23 cellular contexts compared by ENCODE assay signal in the genomic region with DNA sequence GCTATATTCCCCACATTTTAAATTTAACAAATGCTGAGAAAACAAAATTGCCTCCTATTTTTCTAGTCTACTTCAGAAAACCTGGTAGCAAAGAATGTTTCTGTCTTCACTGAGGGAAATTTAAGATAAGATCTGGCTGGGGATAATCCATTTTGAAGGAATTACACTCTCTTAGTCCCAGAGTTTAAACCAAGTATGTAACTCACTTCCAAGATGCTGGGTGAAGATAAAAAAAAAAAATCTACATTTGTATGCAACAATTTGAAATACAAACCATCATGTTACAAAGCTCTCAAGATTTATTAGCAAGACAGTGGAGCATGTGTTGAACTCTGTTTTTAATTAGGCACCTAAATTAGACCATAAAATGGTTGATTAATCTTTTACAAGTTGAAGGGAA. TPM values are rescaled to one million over a fixed set of nuclear protein-coding genes. Genes with fewer than 3 reads are reported as not detected.
A peak's percentile ranks its signal among the peaks of the same experiment; 100 is the strongest.
DNase-seq lines count a peak whose midpoint lies in the region; ATAC-seq and TF ChIP-seq lines count a peak whose summit lies in the region.
"Had no signal": no experiment of that assay in that cellular context is flagged by ENCODE, and none has a peak within 500 bp of the region (broad histone marks: within the 10 kb centered on the region; RNA-seq: fewer than 3 reads in every experiment).

No MANE protein-coding gene starts in this region.

- H3K4me1 ChIP-seq in liver (ENCODE audit: control insufficient read depth in 4 of 4, insufficient read depth in 4 of 4, low read length in 3 of 4), result peaks cover 4 to 56% (median 40%) of the 10 kb centered on the region in 4 donors
- H3K4me1 ChIP-seq in naive thymus-derived CD4-positive, alpha-beta T cell (ENCODE audit: control insufficient read depth in 2 of 2, insufficient read depth in 2 of 2, low read length in 2 of 2), result peaks cover 36 to 44% of the 10 kb centered on the region in 2 donors
- H3K4me1 ChIP-seq in thyroid gland, result peaks cover 28 to 36% of the 10 kb centered on the region in 2 donors

- H3K4me3 Mint-ChIP-seq in activated naive CD4-positive, alpha-beta T cell treated with anti-CD3 and anti-CD28 coated beads, Interleukin-2, amount 50 U/mL, for 24 hours, result peak overlapping the region; percentile 30
- peak overlapping the region; percentile 94 for H3K4me3 Mint-ChIP-seq in activated T-helper 17 cell treated with anti-CD3 and anti-CD28 coated beads, Interleukin-2, amount 50 U/mL, for 72 hours
- peak overlapping the region in 5 of 10 donors; percentile 37 to 85 (median 76) for H3K4me3 Mint-ChIP-seq in naive thymus-derived CD4-positive, alpha-beta T cell
- H3K4me3 Mint-ChIP-seq: CD8-positive, alpha-beta T cell; endodermal cell; memory B cell; stimulated activated memory B cell treated with anti-CD40 and anti-IgM and Interleukin-4, amounts not matched to agents 10 μg/mL and 1 μg/mL and 100 μg/mL, for 72 hours had no signal

- H3K27me3 ChIP-seq in liver (ENCODE audit: control insufficient read depth in 4 of 4, insufficient read depth in 4 of 4, low read length in 3 of 4), result no peaks in the 10 kb centered on the region
- no peaks in the 10 kb centered on the region for H3K27me3 ChIP-seq in naive thymus-derived CD4-positive, alpha-beta T cell (ENCODE audit: control insufficient read depth in 2 of 2, insufficient read depth in 2 of 2, low read length in 2 of 2)
- peaks cover 14% of the 10 kb centered on the region for H3K27me3 ChIP-seq in thyroid gland
- H3K27me3 ChIP-seq: adrenal gland had no signal

- intact Hi-C loops in naive thymus-derived CD4-positive, alpha-beta T cell (cut with micrococcal nuclease), result loop anchor here (10.0 kb wide), 3 partner anchors 972 to 1908 kb away; a partner anchor contains a TSS
- intact Hi-C loops in thyroid gland (cut with DNase I), result no loop called here

- peak overlapping the region in 1 of 2 donors; percentile 34 for H3K9ac ChIP-seq in liver (ENCODE audit: low read depth in 1 of 2, low read length in 2 of 2)

- no peaks in the 10 kb centered on the region for H3K9me3 Mint-ChIP-seq in activated naive CD4-positive, alpha-beta T cell treated with anti-CD3 and anti-CD28 coated beads, Interleukin-2, amount 50 U/mL, for 24 hours
- no peaks in the 10 kb centered on the region for H3K9me3 Mint-ChIP-seq in activated T-helper 17 cell treated with anti-CD3 and anti-CD28 coated beads, Interleukin-2, amount 50 U/mL, for 72 hours
- H3K9me3 Mint-ChIP-seq in naive thymus-derived CD4-positive, alpha-beta T cell, result no peaks in the 10 kb centered on the region
- H3K9me3 Mint-ChIP-seq: activated T-cell treated with anti-CD3 and anti-CD28 coated beads, Interleukin-2, amount 50 U/mL, for 72 hours; CD8-positive, alpha-beta T cell; endodermal cell; stimulated activated memory B cell treated with anti-CD40 and anti-IgM and Interleukin-4, amounts not matched to agents 10 μg/mL and 1 μg/mL and 100 μg/mL, for 72 hours had no signal

- peaks cover 2% of the 10 kb centered on the region for H3K36me3 Mint-ChIP-seq in activated naive CD4-positive, alpha-beta T cell treated with anti-CD3 and anti-CD28 coated beads, Interleukin-2, amount 50 U/mL, for 24 hours
- peaks cover 27% of the 10 kb centered on the region for H3K36me3 Mint-ChIP-seq in activated T-helper 17 cell treated with anti-CD3 and anti-CD28 coated beads, Interleukin-2, amount 50 U/mL, for 72 hours (ENCODE audit: low read depth)
- H3K36me3 Mint-ChIP-seq in naive thymus-derived CD4-positive, alpha-beta T cell, result peaks cover 1 to 25% (median 11%) of the 10 kb centered on the region in 5 donors
- H3K36me3 Mint-ChIP-seq: memory B cell had no signal

- no peak for TF ChIP-seq RAD21 in liver (IDR thresholded peaks at IDR 0.05)

- H3K9me3 ChIP-seq in liver (ENCODE audit: control insufficient read depth in 4 of 4, low read length in 3 of 4) (no peaks in the 10 kb centered on the region), thyroid gland (no peaks in the 10 kb centered on the region)
- H3K9me3 ChIP-seq in naive thymus-derived CD4-positive, alpha-beta T cell (ENCODE audit: control insufficient read depth in 2 of 3, low read length in 3 of 3), result no peaks in the 10 kb centered on the region
- H3K9me3 ChIP-seq: adrenal gland had no signal

- TF ChIP-seq POLR2A in thyroid gland (IDR thresholded peaks at IDR 0.05), result no peak

- H3K36me3 ChIP-seq in liver (ENCODE audit: control insufficient read depth in 4 of 4, insufficient read depth in 3 of 4, low read depth in 1 of 4, low read length in 3 of 4), result peaks cover 0 to 4% (median 0%) of the 10 kb centered on the region in 4 donors
- H3K36me3 ChIP-seq in naive thymus-derived CD4-positive, alpha-beta T cell (ENCODE audit: control insufficient read depth in 2 of 3, insufficient read depth in 3 of 3, low read length in 3 of 3), result no peaks in the 10 kb centered on the region
- H3K36me3 ChIP-seq in thyroid gland, result no peaks in the 10 kb centered on the region
- H3K36me3 ChIP-seq: adrenal gland had no signal

- ATAC-seq in activated T-helper 17 cell treated with anti-CD3 and anti-CD28 coated beads, Interleukin-2, amount 50 U/mL, for 72 hours (replicated peaks), result no peak
- ATAC-seq in HG03139 (IDR thresholded peaks at IDR 0.05; ENCODE audit: unreplicated experiment), result no peak
- no peak for ATAC-seq in naive thymus-derived CD4-positive, alpha-beta T cell
- ATAC-seq: activated T-cell treated with anti-CD3 and anti-CD28 coated beads, Interleukin-2, amount 50 U/mL, for 72 hours; CD8-positive, alpha-beta T cell; Right ventricle myocardium inferior; stimulated activated memory B cell treated with anti-CD40 and anti-IgM and Interleukin-4, amounts not matched to agents 10 μg/mL and 1 μg/mL and 100 μg/mL, for 72 hours had no signal

- no peak overlapping the region for H3K27ac Mint-ChIP-seq in activated naive CD4-positive, alpha-beta T cell treated with anti-CD3 and anti-CD28 coated beads, Interleukin-2, amount 50 U/mL, for 24 hours
- no peak overlapping the region for H3K27ac Mint-ChIP-seq in activated T-helper 17 cell treated with anti-CD3 and anti-CD28 coated beads, Interleukin-2, amount 50 U/mL, for 72 hours
- peak overlapping the region in 3 of 9 donors; percentile 32 to 61 (median 39) for H3K27ac Mint-ChIP-seq in naive thymus-derived CD4-positive, alpha-beta T cell
- H3K27ac Mint-ChIP-seq: activated T-cell treated with anti-CD3 and anti-CD28 coated beads, Interleukin-2, amount 50 U/mL, for 72 hours; CD8-positive, alpha-beta T cell; endodermal cell; memory B cell; stimulated activated memory B cell treated with anti-CD40 and anti-IgM and Interleukin-4, amounts not matched to agents 10 μg/mL and 1 μg/mL and 100 μg/mL, for 72 hours had no signal

- H3K27me3 Mint-ChIP-seq in activated naive CD4-positive, alpha-beta T cell treated with anti-CD3 and anti-CD28 coated beads, Interleukin-2, amount 50 U/mL, for 24 hours, result no peaks in the 10 kb centered on the region
- no peaks in the 10 kb centered on the region for H3K27me3 Mint-ChIP-seq in activated T-helper 17 cell treated with anti-CD3 and anti-CD28 coated beads, Interleukin-2, amount 50 U/mL, for 72 hours
- peaks cover 0 to 3% (median 0%) of the 10 kb centered on the region in 5 donors for H3K27me3 Mint-ChIP-seq in naive thymus-derived CD4-positive, alpha-beta T cell

- no peak for DNase-seq in activated naive CD4-positive, alpha-beta T cell treated with anti-CD3 and anti-CD28 coated beads, Interleukin-2, amount 50 U/mL, for 16 hours
- DNase-seq in NCI-H446 (lab: John Stamatoyannopoulos, UW) (no peak), thyroid gland (no peak)
- no peak for DNase-seq in naive thymus-derived CD4-positive, alpha-beta T cell
- DNase-seq: activated CD4-positive, CD25-positive, alpha-beta regulatory T cell treated with anti-CD3 and anti-CD28 coated beads, Interleukin-2, amount 50 U/mL, for 72 hours; activated CD8-positive, alpha-beta memory T cell treated with anti-CD3 and anti-CD28 coated beads for 24 hours; activated T-cell treated with anti-CD3 and anti-CD28 coated beads, Interleukin-2, amount 50 U/mL, for 72 hours; adrenal gland; CD8-positive, alpha-beta T cell; cerebellar nuclear complex; endodermal cell; hypothalamus; MV-4-11; NCI-H1930; T-helper 9 cell had no signal

- peak overlapping the region; percentile 46 to 99 for H3K27ac ChIP-seq in liver (ENCODE audit: low read depth in 1 of 2, low read length in 2 of 2)
- no peak overlapping the region for H3K27ac ChIP-seq in naive thymus-derived CD4-positive, alpha-beta T cell (ENCODE audit: low read depth, low read length)
- no peak overlapping the region for H3K27ac ChIP-seq in thyroid gland
- H3K27ac ChIP-seq: adrenal gland had no signal

- H3K4me1 Mint-ChIP-seq in activated naive CD4-positive, alpha-beta T cell treated with anti-CD3 and anti-CD28 coated beads, Interleukin-2, amount 50 U/mL, for 24 hours, result peaks cover 66% of the 10 kb centered on the region
- H3K4me1 Mint-ChIP-seq in activated T-helper 17 cell treated with anti-CD3 and anti-CD28 coated beads, Interleukin-2, amount 50 U/mL, for 72 hours, result peaks cover 38% of the 10 kb centered on the region
- peaks cover 37 to 74% (median 67%) of the 10 kb centered on the region in 7 donors for H3K4me1 Mint-ChIP-seq in naive thymus-derived CD4-positive, alpha-beta T cell

- POLR2A ChIA-PET in naive thymus-derived CD4-positive, alpha-beta T cell (lab: Charles Lee), result interaction anchor here (0.6 to 1.0 kb wide), 4 partner anchors 41 to 263 kb away, joined by 3 to 5 read pairs (median 4); no protein-coding TSS in a partner anchor

- TF ChIP-seq CTCF in liver (IDR thresholded peaks at IDR 0.05; ENCODE audit: low read depth, low read length, missing input control), result no peak
- no peak for TF ChIP-seq CTCF in thyroid gland (IDR thresholded peaks at IDR 0.05)

- H3K4me3 ChIP-seq in liver (ENCODE audit: low read depth in 1 of 3, low read length in 3 of 3), result no peak overlapping the region
- no peak overlapping the region for H3K4me3 ChIP-seq in naive thymus-derived CD4-positive, alpha-beta T cell (ENCODE audit: low read length)
- no peak overlapping the region for H3K4me3 ChIP-seq in thyroid gland (replicated peaks in 1 of 3)
- H3K4me3 ChIP-seq: adrenal gland had no signal

- CTCF ChIA-PET in naive thymus-derived CD4-positive, alpha-beta T cell (lab: Charles Lee), result interaction anchor here (0.6 to 1.7 kb wide), 3 partner anchors 10 to 709 kb away, joined by 3 to 6 read pairs (median 3); no protein-coding TSS in a partner anchor

TF ChIP-seq in liver, 16 proteins besides CTCF, POLR2A, EP300 and RAD21 (continues in another document):
- TF ChIP-seq SP1 (IDR thresholded peaks at IDR 0.05) (no peak), GABPA (IDR thresholded peaks at IDR 0.05 in 1 of 2, conservative IDR thresholded peaks at IDR 0.05 in 1 of 2) (no peak), FOXA2 (IDR thresholded peaks at IDR 0.05) (no peak), HNF4G (IDR thresholded peaks at IDR 0.05) (no peak)

RNA-seq across cellular contexts. Expression of a gene that starts 5.7 kb away (rescaled TPM):
- total RNA-seq in activated T-helper 17 cell treated with anti-CD3 and anti-CD28 coated beads, Interleukin-2, amount 50 U/mL, for 72 hours, result 10 to 100 TPM; 10.7 to 14.5 TPM
- 10 to 100 TPM; 26.9 to 33.5 TPM for total RNA-seq in liver
- polyA plus RNA-seq in liver, result 10 to 100 TPM; 11.9 to 17.8 TPM
- 10 to 100 TPM; 11.7 to 40.7 (median 30.8) TPM for total RNA-seq in naive thymus-derived CD4-positive, alpha-beta T cell
- 10 to 100 TPM in 1 of 2 donors, 1 to 10 TPM in 1; 7.9 to 12.2 TPM for polyA plus RNA-seq in naive thymus-derived CD4-positive, alpha-beta T cell
- 1 to 10 TPM; 1.2 to 3.9 (median 2.2) TPM for total RNA-seq in thyroid gland
- total RNA-seq: A673 had no signal

Comparison
In these comparisons a context has a peak if more than half of its experiments do, and no peak if none do; other contexts are left out.
1. H3K27ac ChIP-seq: peak in liver (2 of 2); none in naive thymus-derived CD4-positive, alpha-beta T cell (single experiment) and thyroid gland (0 of 3).